In the genomic region with DNA sequence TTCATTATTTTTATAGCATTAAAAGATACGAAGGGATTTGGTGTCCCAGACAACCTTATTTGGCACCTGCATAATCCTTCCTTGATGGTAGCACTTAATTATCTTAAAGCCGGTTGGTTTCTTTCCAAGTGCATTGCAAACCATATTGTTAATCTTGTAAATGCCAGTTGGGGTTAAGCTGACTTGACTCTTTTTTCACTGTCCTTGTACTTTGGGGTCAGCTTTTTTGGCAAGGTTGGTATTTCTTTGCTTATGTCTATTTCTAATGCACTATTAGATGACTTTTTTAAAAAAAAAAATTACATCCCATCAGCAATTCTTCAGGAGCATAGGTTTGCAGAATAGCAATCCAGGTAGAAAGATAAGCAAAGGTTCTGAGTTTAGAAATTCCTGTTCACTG, we compare ENCODE assay signal across 31 cellular contexts.
"Had no signal": no experiment of that assay in that cellular context is flagged by ENCODE, and none has a peak within 500 bp of the region (broad histone marks: within the 10 kb centered on the region; RNA-seq: fewer than 3 reads in every experiment).

No MANE protein-coding gene starts in this region.

- H3K4me1 Mint-ChIP-seq: mesothelial cell of epicardium; naive B cell; neural crest cell; stimulated activated memory B cell treated with anti-CD40 and anti-IgM and Interleukin-4, amounts not matched to agents 10 μg/mL and 1 μg/mL and 100 μg/mL, for 72 hours had no signal

- H3K27ac ChIP-seq: esophagus squamous epithelium, heart right ventricle, left lung, neutrophil, parathyroid adenoma, skin epidermis, spleen, testis, tibial artery had no signal

- H3K9me3 ChIP-seq: testis, tibial artery had no signal

- ATAC-seq: heart right ventricle; left cardiac atrium; left lung; mucosa of descending colon; natural killer cell treated with Interleukin-12 subunit alpha and Interleukin-12 subunit beta and Interleukin-15 and Interleukin-18, amount 100 ng/mL, for 72 hours; right cardiac atrium; stimulated activated memory B cell treated with anti-CD40 and anti-IgM and Interleukin-4, amounts not matched to agents 10 μg/mL and 1 μg/mL and 100 μg/mL, for 72 hours; stimulated activated naive CD8-positive, alpha-beta T cell treated with anti-CD3 and anti-CD28 coated beads, Interleukin-15, Interleukin-2, amounts not matched to agents 100 U/mL and 50 U/mL, for 24 hours had no signal

- H3K4me3 ChIP-seq: esophagus squamous epithelium, heart right ventricle, left lung, mucosa of descending colon, skin epidermis, spleen, testis, tibial artery had no signal

- H3K27ac Mint-ChIP-seq: dendritic cell treated with granulocyte-macrophage colony-stimulating factor and Interleukin-4, amounts not matched to agents 40 ng/mL and 50 ng/mL, for 4 days; mesothelial cell of epicardium; naive B cell; natural killer cell treated with Interleukin-12 subunit alpha and Interleukin-12 subunit beta and Interleukin-15 and Interleukin-18, amount 100 ng/mL, for 72 hours; progenitor cell of endocrine pancreas; stimulated activated memory B cell treated with anti-CD40 and anti-IgM and Interleukin-4, amounts not matched to agents 10 μg/mL and 1 μg/mL and 100 μg/mL, for 72 hours; type B pancreatic cell had no signal

- H3K4me3 Mint-ChIP-seq: dendritic cell treated with granulocyte-macrophage colony-stimulating factor and Interleukin-4, amounts not matched to agents 40 ng/mL and 50 ng/mL, for 4 days; mesothelial cell of epicardium; naive B cell; natural killer cell treated with Interleukin-12 subunit alpha and Interleukin-12 subunit beta and Interleukin-15 and Interleukin-18, amount 100 ng/mL, for 72 hours; neural crest cell; stimulated activated memory B cell treated with anti-CD40 and anti-IgM and Interleukin-4, amounts not matched to agents 10 μg/mL and 1 μg/mL and 100 μg/mL, for 72 hours; type B pancreatic cell had no signal

- FAIRE-seq: colon, islet of Langerhans had no signal

- H3K27me3 ChIP-seq: esophagus squamous epithelium, heart right ventricle, left lung, neutrophil, spleen, testis, tibial artery had no signal

- H3K27me3 Mint-ChIP-seq: dendritic cell treated with granulocyte-macrophage colony-stimulating factor and Interleukin-4, amounts not matched to agents 40 ng/mL and 50 ng/mL, for 4 days; natural killer cell treated with Interleukin-12 subunit alpha and Interleukin-12 subunit beta and Interleukin-15 and Interleukin-18, amount 100 ng/mL, for 72 hours; stimulated activated memory B cell treated with anti-CD40 and anti-IgM and Interleukin-4, amounts not matched to agents 10 μg/mL and 1 μg/mL and 100 μg/mL, for 72 hours; type B pancreatic cell had no signal

- DNase-seq: effector memory CD4-positive, alpha-beta T cell; erythroblast; esophagus squamous epithelium; foreskin melanocyte; glutamatergic neuron; heart right ventricle; hippocampal formation; left cardiac atrium; left lung; mesenchymal stem cell; mucosa of descending colon; naive B cell; right cardiac atrium; spleen; stimulated activated CD4-positive, alpha-beta T cell treated with anti-CD3 and anti-CD28 coated beads, Interleukin-4, amount 100 ng/mL, for 4 hours; stimulated activated naive CD8-positive, alpha-beta T cell treated with anti-CD3 and anti-CD28 coated beads, Interleukin-15, Interleukin-2, amounts not matched to agents 100 U/mL and 50 U/mL, for 24 hours; substantia nigra; testis; tibial artery had no signal

- H3K4me1 ChIP-seq: heart right ventricle, left lung, parathyroid adenoma, spleen, testis, tibial artery had no signal

- H3K9ac ChIP-seq: parathyroid adenoma had no signal

- H3K36me3 ChIP-seq: esophagus squamous epithelium, heart right ventricle, left lung, neutrophil, spleen, tibial artery had no signal

- H3K79me2 ChIP-seq: parathyroid adenoma had no signal

- H2AFZ ChIP-seq: parathyroid adenoma had no signal

- H3K36me3 Mint-ChIP-seq: type B pancreatic cell had no signal
